21 cellular contexts compared by ENCODE assay signal in genomic region chr14:22580604-22581003, GRCh38. TPM values are rescaled to one million over a fixed set of nuclear protein-coding genes. Genes with fewer than 3 reads are reported as not detected.
DNase-seq lines count a peak whose midpoint lies in the region; TF ChIP-seq lines count a peak whose summit lies in the region.
"Had no signal": no experiment of that assay in that cellular context is flagged by ENCODE, and none has a peak within 500 bp of the region (broad histone marks: within the 10 kb centered on the region; RNA-seq: fewer than 3 reads in every experiment).

No MANE protein-coding gene starts in this region.

- CTCF ChIA-PET in MCF 10A (lab: Yijun Ruan, JAX), result interaction anchor here (0.6 to 3.4 kb wide), 4 partner anchors 10 to 319 kb away, joined by 3 to 13 read pairs (median 6); no protein-coding TSS in a partner anchor
- CTCF ChIA-PET in HEK293 (lab: Yijun Ruan, JAX), result interaction anchor here (0.7 to 1.0 kb wide), 3 partner anchors 9 to 72 kb away, joined by 4 to 6 read pairs (median 6); no protein-coding TSS in a partner anchor
- CTCF ChIA-PET in PC-9 (lab: Charles Lee), result interaction anchor here (0.6 kb wide), 1 partner anchor 327 kb away, joined by 4 read pairs; no protein-coding TSS in a partner anchor

- TF ChIP-seq POLR2A in breast epithelium (IDR thresholded peaks at IDR 0.05), result no peak

- no peaks in the 10 kb centered on the region for H3K4me1 ChIP-seq in breast epithelium
- 0 out of 2 replicates have a peak, but pooled peaks cover 3% of the 10 kb centered on the region for H3K4me1 ChIP-seq in HEK293 (ENCODE audit: control insufficient read depth, insufficient read depth, low read length)
- peaks cover 7% of the 10 kb centered on the region for H3K4me1 ChIP-seq in osteoblast (ENCODE audit: insufficient read depth, low read length)
- no peaks in the 10 kb centered on the region for H3K4me1 ChIP-seq in PC-9 (replicated peaks; ENCODE audit: insufficient read depth)

- H3F3A ChIP-seq in PC-9 (ENCODE audit: insufficient read depth, low read depth), result no peaks in the 10 kb centered on the region

- intact Hi-C loops in MCF 10A (cut with micrococcal nuclease), result no loop called here
- intact Hi-C loops in breast epithelium (cut with DNase I; ENCODE audit: low total_unique reads), result no loop called here
- intact Hi-C loops in activated T-helper 1 cell treated with anti-CD3 and anti-CD28 coated beads, Interleukin-12 subunit alpha, Interleukin-12 subunit beta, Interleukin-2, Interleukin-4 antibody, amounts not matched to agents 30 ng/mL and 10 ng/mL and 1 ng/mL, durations not matched to agents 14 hours and 24 hours and 36 hours (cut with micrococcal nuclease), result loop anchor here (10.0 kb wide), 1 partner anchor 514 kb away; the partner anchor contains the start of genes ACIN1 and C14orf119
- intact Hi-C loops in PC-9 (cut with micrococcal nuclease; ENCODE audit: unreplicated experiment), result no loop called here

- H3K9me3 ChIP-seq in breast epithelium, result no peaks in the 10 kb centered on the region
- no peaks in the 10 kb centered on the region for H3K9me3 ChIP-seq in HEK293 (ENCODE audit: control insufficient read depth, insufficient read depth, low read depth, low read length)
- H3K9me3 ChIP-seq in osteoblast (ENCODE audit: low read depth, low read length), result no peaks in the 10 kb centered on the region
- H3K9me3 ChIP-seq in PC-9 (ENCODE audit: insufficient read depth, low read depth), result no peaks in the 10 kb centered on the region

- H3K9me3 Mint-ChIP-seq in MCF 10A (ENCODE audit: unreplicated experiment), result no peaks in the 10 kb centered on the region
- no peaks in the 10 kb centered on the region for H3K9me3 Mint-ChIP-seq in activated T-helper 1 cell treated with anti-CD3 and anti-CD28 coated beads, Interleukin-12 subunit alpha, Interleukin-12 subunit beta, Interleukin-2, Interleukin-4 antibody, amounts not matched to agents 30 ng/mL and 10 ng/mL and 1 ng/mL, durations not matched to agents 14 hours and 24 hours and 36 hours

- H3K36me3 ChIP-seq in breast epithelium, result no peaks in the 10 kb centered on the region
- peaks cover under 1 to 3% of the 10 kb centered on the region in 2 experiments; a peak in 2 of 3 replicates for H3K36me3 ChIP-seq in HEK293 (ENCODE audit: control insufficient read depth in 2 of 2, insufficient read depth in 1 of 2, low read length in 2 of 2)
- peaks cover 11% of the 10 kb centered on the region for H3K36me3 ChIP-seq in osteoblast (ENCODE audit: insufficient read depth, low read length)
- peaks cover 5% of the 10 kb centered on the region; the same call in 1 of the 2 replicates for H3K36me3 ChIP-seq in PC-9 (ENCODE audit: low read depth)

- H3K36me3 Mint-ChIP-seq in MCF 10A (ENCODE audit: insufficient read depth, unreplicated experiment), result peaks cover 53% of the 10 kb centered on the region
- H3K36me3 Mint-ChIP-seq in activated T-helper 1 cell treated with anti-CD3 and anti-CD28 coated beads, Interleukin-12 subunit alpha, Interleukin-12 subunit beta, Interleukin-2, Interleukin-4 antibody, amounts not matched to agents 30 ng/mL and 10 ng/mL and 1 ng/mL, durations not matched to agents 14 hours and 24 hours and 36 hours (ENCODE audit: low read depth), result peaks cover 31% of the 10 kb centered on the region

- H3K4me3 Mint-ChIP-seq in MCF 10A (ENCODE audit: unreplicated experiment), result no peak overlapping the region
- no peak overlapping the region for H3K4me3 Mint-ChIP-seq in activated T-helper 1 cell treated with anti-CD3 and anti-CD28 coated beads, Interleukin-12 subunit alpha, Interleukin-12 subunit beta, Interleukin-2, Interleukin-4 antibody, amounts not matched to agents 30 ng/mL and 10 ng/mL and 1 ng/mL, durations not matched to agents 14 hours and 24 hours and 36 hours

- POLR2A ChIA-PET in MCF 10A (lab: Yijun Ruan, JAX) (interaction anchor here (1.3 to 2.3 kb wide), 2 partner anchors 8 to 68 kb away, joined by 6 to 7 read pairs; partner anchors contain the start of gene DAD1), HEK293 (lab: Yijun Ruan, JAX) (no interaction called here), PC-9 (lab: Charles Lee; ENCODE audit: unreplicated experiment) (no interaction called here)

- H3K27ac Mint-ChIP-seq in MCF 10A (ENCODE audit: low read depth, unreplicated experiment), result peak overlapping the region; percentile 43
- H3K27ac Mint-ChIP-seq in activated T-helper 1 cell treated with anti-CD3 and anti-CD28 coated beads, Interleukin-12 subunit alpha, Interleukin-12 subunit beta, Interleukin-2, Interleukin-4 antibody, amounts not matched to agents 30 ng/mL and 10 ng/mL and 1 ng/mL, durations not matched to agents 14 hours and 24 hours and 36 hours, result peak overlapping the region; percentile 7

- H3K27me3 Mint-ChIP-seq in MCF 10A (ENCODE audit: insufficient read depth, unreplicated experiment), result no peaks in the 10 kb centered on the region
- H3K27me3 Mint-ChIP-seq in activated T-helper 1 cell treated with anti-CD3 and anti-CD28 coated beads, Interleukin-12 subunit alpha, Interleukin-12 subunit beta, Interleukin-2, Interleukin-4 antibody, amounts not matched to agents 30 ng/mL and 10 ng/mL and 1 ng/mL, durations not matched to agents 14 hours and 24 hours and 36 hours (ENCODE audit: insufficient read depth), result no peaks in the 10 kb centered on the region

- H2AFZ ChIP-seq in osteoblast (ENCODE audit: low read length), result no peak overlapping the region
- H2AFZ ChIP-seq in PC-9, result no peak overlapping the region
- H2AFZ ChIP-seq: GM23248 had no signal

- H3K4me3 ChIP-seq in breast epithelium (no peak overlapping the region), HEK293 (ENCODE audit: low read depth, low read length) (no peak overlapping the region), osteoblast (ENCODE audit: insufficient read depth, low read length) (no peak overlapping the region), PC-9 (no peak overlapping the region)
- H3K4me3 ChIP-seq: GM12878, GM23248 had no signal

- DNase-seq in MCF 10A (ENCODE audit: unreplicated experiment) (no peak), breast epithelium (ENCODE audit: low spot score in 2 of 2) (no peak), osteoblast (ENCODE audit: insufficient read length, low spot score, missing footprints) (no peak), NOMO-1 treated with dmso at 0.1 percent for 144 hours (lab: John Stamatoyannopoulos, UW; ENCODE audit: unreplicated experiment) (no peak), PC-9 (no peak)
- no peak for DNase-seq in activated T-helper 1 cell treated with anti-CD3 and anti-CD28 coated beads, Interleukin-12 subunit alpha, Interleukin-12 subunit beta, Interleukin-2, Interleukin-4 antibody, amounts not matched to agents 30 ng/mL and 10 ng/mL and 1 ng/mL, durations not matched to agents 14 hours and 24 hours and 36 hours (ENCODE audit: low spot score)
- DNase-seq: AML-193, COR-L47, DMS53, EL, GM23248, HCEC 1CT, NCI-H1092 treated with DMSO at 0.1 percent for 48 hours, NCI-H146, NCI-H2029 treated with DMSO at 0.1 percent for 48 hours, NCI-H510A treated with DMSO at 0.1 percent for 48 hours, NCI-H774, PC-3 had no signal

- peaks cover 27% of the 10 kb centered on the region for H4K20me1 ChIP-seq in osteoblast (ENCODE audit: insufficient read depth, low read length)
- peaks cover 5% of the 10 kb centered on the region; the same call in 1 of the 2 replicates for H4K20me1 ChIP-seq in PC-9 (ENCODE audit: insufficient read depth)

- no peak for TF ChIP-seq CTCF in MCF 10A (IDR thresholded peaks at IDR 0.05; ENCODE audit: unreplicated experiment)
- no peak for TF ChIP-seq CTCF in breast epithelium (IDR thresholded peaks at IDR 0.05)
- TF ChIP-seq CTCF in HEK293 (tag by site-specific recombination; IDR thresholded peaks at IDR 0.05), result no peak
- no peak for TF ChIP-seq CTCF in osteoblast (IDR thresholded peaks at IDR 0.05; ENCODE audit: extremely low read depth, low read depth, low read length)
- no peak for TF ChIP-seq CTCF in PC-9 (conservative IDR thresholded peaks at IDR 0.05)

- H3K27me3 ChIP-seq in breast epithelium (no peaks in the 10 kb centered on the region), osteoblast (ENCODE audit: insufficient read depth, low read length) (no peaks in the 10 kb centered on the region), PC-9 (ENCODE audit: insufficient read depth, low read depth) (no peaks in the 10 kb centered on the region)

- H3K4me1 Mint-ChIP-seq in MCF 10A (ENCODE audit: insufficient read depth, unreplicated experiment), result peaks cover 28% of the 10 kb centered on the region
- peaks cover 68% of the 10 kb centered on the region for H3K4me1 Mint-ChIP-seq in activated T-helper 1 cell treated with anti-CD3 and anti-CD28 coated beads, Interleukin-12 subunit alpha, Interleukin-12 subunit beta, Interleukin-2, Interleukin-4 antibody, amounts not matched to agents 30 ng/mL and 10 ng/mL and 1 ng/mL, durations not matched to agents 14 hours and 24 hours and 36 hours (ENCODE audit: low read depth)

- H3K27ac ChIP-seq in breast epithelium (no peak overlapping the region), HEK293 (ENCODE audit: extremely low read depth, low read depth, low read length) (no peak overlapping the region), osteoblast (ENCODE audit: low read depth, low read length) (peak overlapping the region; percentile 28), PC-9 (no peak overlapping the region)
- H3K27ac ChIP-seq: C4-2B, GM23248 had no signal

- H3K79me2 ChIP-seq in osteoblast (ENCODE audit: insufficient read depth, low read length) (peaks cover 95% of the 10 kb centered on the region), PC-9 (ENCODE audit: low read depth) (peaks cover 47% of the 10 kb centered on the region)

- H3K4me2 ChIP-seq in osteoblast (ENCODE audit: insufficient read depth, low read length) (no peak overlapping the region), PC-9 (no peak overlapping the region)

- BruUV-seq in MCF 10A (replicated peaks; lab: Mats Ljungman, UMichigan) (no TSS peak), PC-9 (replicated peaks; lab: Mats Ljungman, UMichigan) (no TSS peak)

- H3K9me2 ChIP-seq in PC-9 (ENCODE audit: insufficient read depth), result no peaks in the 10 kb centered on the region

TF ChIP-seq in HEK293, 187 proteins besides CTCF, POLR2A, EP300 and RAD21 (continues in another document):
- TF ChIP-seq ZNF16 (tag by site-specific recombination; IDR thresholded peaks at IDR 0.05; ENCODE audit: low read depth), result no peak

RNA-seq across cellular contexts. Expression of gene DAD1, which starts 8.4 kb away (rescaled TPM):
- total RNA-seq in MCF 10A (2022), result 166 and 210 TPM in 2 replicates
- total RNA-seq in breast epithelium, result 100 to 1,000 TPM; 192 to 238 (median 202) TPM
- total RNA-seq in activated T-helper 1 cell treated with anti-CD3 and anti-CD28 coated beads, Interleukin-12 subunit alpha, Interleukin-12 subunit beta, Interleukin-2, Interleukin-4 antibody, amounts not matched to agents 30 ng/mL and 10 ng/mL and 1 ng/mL, durations not matched to agents 14 hours and 24 hours and 36 hours, result 228 and 229 TPM in 2 replicates
- total RNA-seq in osteoblast, result 213 and 272 TPM in 2 replicates
- total RNA-seq in PC-9 (2021), result 129 and 155 TPM in 2 replicates

RNA-seq across cellular contexts. Expression of gene ABHD4, which starts 17.5 kb away (rescaled TPM):
- total RNA-seq in MCF 10A (2022), result 10.3 and 16.7 TPM in 2 replicates
- 10 to 100 TPM; 22.1 to 41.6 (median 25.2) TPM for total RNA-seq in breast epithelium
- total RNA-seq in activated T-helper 1 cell treated with anti-CD3 and anti-CD28 coated beads, Interleukin-12 subunit alpha, Interleukin-12 subunit beta, Interleukin-2, Interleukin-4 antibody, amounts not matched to agents 30 ng/mL and 10 ng/mL and 1 ng/mL, durations not matched to agents 14 hours and 24 hours and 36 hours, result 13.2 and 13.6 TPM in 2 replicates
- 52.1 and 54.2 TPM in 2 replicates for total RNA-seq in osteoblast
- 62.1 and 83.2 TPM in 2 replicates for total RNA-seq in PC-9 (2021)
